ENCODE assay signal across 9 cellular contexts in the genomic region with DNA sequence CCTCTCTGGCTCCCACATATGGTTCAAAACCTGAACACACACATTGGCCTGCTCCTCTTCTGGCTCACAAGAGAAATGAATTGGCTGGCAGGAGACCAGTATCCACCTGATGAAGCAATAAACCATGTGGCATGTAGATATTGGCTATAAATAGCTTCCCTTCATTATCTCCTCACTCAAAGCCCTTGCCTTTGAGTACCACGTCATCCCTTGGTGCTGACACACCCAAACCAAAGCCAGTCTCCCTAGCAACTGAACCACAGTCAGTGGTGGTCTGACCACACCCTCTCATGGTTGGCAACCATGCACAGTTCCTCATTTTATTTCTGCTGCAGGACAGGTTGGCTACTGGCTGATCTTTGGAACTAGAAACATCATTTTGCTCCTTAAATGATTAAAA.
DNase-seq lines count a peak whose midpoint lies in the region; ATAC-seq and TF ChIP-seq lines count a peak whose summit lies in the region.
"Had no signal": no experiment of that assay in that cellular context is flagged by ENCODE, and none has a peak within 500 bp of the region (broad histone marks: within the 10 kb centered on the region; RNA-seq: fewer than 3 reads in every experiment).

No MANE protein-coding gene starts in this region.

- no peak overlapping the region for H3K4me3 Mint-ChIP-seq in activated CD8-positive, alpha-beta T cell treated with anti-CD3 and anti-CD28 coated beads for 36 hours

- CTCF ChIA-PET in activated CD8-positive, alpha-beta T cell treated with anti-CD3 and anti-CD28 coated beads for 36 hours (lab: Charles Lee) = no interaction called here

- intact Hi-C loops in activated CD8-positive, alpha-beta T cell treated with anti-CD3 and anti-CD28 coated beads for 36 hours (cut with micrococcal nuclease) = no loop called here

- peak overlapping the region; percentile 28 for H3K27ac ChIP-seq in HL-60 (replicated peaks)
- H3K27ac ChIP-seq: body of pancreas had no signal

- no peaks in the 10 kb centered on the region for H3K27me3 ChIP-seq in HL-60 (ENCODE audit: insufficient read depth, poor library complexity, severe bottlenecking)
- H3K27me3 ChIP-seq: body of pancreas had no signal

- peaks cover 2% of the 10 kb centered on the region for H3K27me3 Mint-ChIP-seq in activated CD8-positive, alpha-beta T cell treated with anti-CD3 and anti-CD28 coated beads for 36 hours

- H3K9me3 Mint-ChIP-seq in activated CD8-positive, alpha-beta T cell treated with anti-CD3 and anti-CD28 coated beads for 36 hours = peaks cover 3% of the 10 kb centered on the region

- no peaks in the 10 kb centered on the region for H3K4me1 Mint-ChIP-seq in activated CD8-positive, alpha-beta T cell treated with anti-CD3 and anti-CD28 coated beads for 36 hours (ENCODE audit: low read depth)

- ATAC-seq in GM19455 (IDR thresholded peaks at IDR 0.05; ENCODE audit: unreplicated experiment) (peak; percentile 88), HG02840 (IDR thresholded peaks at IDR 0.05; ENCODE audit: low FRiP score, unreplicated experiment) (no peak)
- peak; percentile 61 for ATAC-seq in activated CD8-positive, alpha-beta T cell treated with anti-CD3 and anti-CD28 coated beads for 36 hours
- ATAC-seq: body of pancreas had no signal

- H3K27ac Mint-ChIP-seq in activated CD8-positive, alpha-beta T cell treated with anti-CD3 and anti-CD28 coated beads for 36 hours = no peak overlapping the region

- H3K4me3 ChIP-seq in HL-60 (replicated peaks; ENCODE audit: insufficient read depth, low read length) = no peak overlapping the region
- H3K4me3 ChIP-seq: body of pancreas had no signal

- H3K36me3 Mint-ChIP-seq in activated CD8-positive, alpha-beta T cell treated with anti-CD3 and anti-CD28 coated beads for 36 hours (ENCODE audit: low read depth) = no peaks in the 10 kb centered on the region

- peak; percentile 5 for DNase-seq in COLO668 (lab: John Stamatoyannopoulos, UW; ENCODE audit: unreplicated experiment)
- peak; percentile 90 to 91 for DNase-seq in HL-60 (ENCODE audit: low read depth in 1 of 2, low spot score in 1 of 2)
- peak; percentile 41 for DNase-seq in activated CD8-positive, alpha-beta T cell treated with anti-CD3 and anti-CD28 coated beads for 36 hours
- peak; percentile 11 to 15 for DNase-seq in stimulated activated CD8-positive, alpha-beta memory T cell treated with anti-CD3 and anti-CD28 coated beads, Interleukin-15, amount 100 ng/mL, for 48 hours (ENCODE audit: low read depth in 2 of 2)
- no peak for DNase-seq in NCI-H1092 treated with DMSO at 0.1 percent for 48 hours (lab: John Stamatoyannopoulos, UW)
- no peak for DNase-seq in NCI-H146 (lab: John Stamatoyannopoulos, UW)

- POLR2A ChIA-PET in activated CD8-positive, alpha-beta T cell treated with anti-CD3 and anti-CD28 coated beads for 36 hours (lab: Charles Lee) = no interaction called here

- no peak for TF ChIP-seq CTCF in HL-60 (IDR thresholded peaks at IDR 0.05; ENCODE audit: insufficient read depth, low read length)
- no peak for TF ChIP-seq CTCF in activated CD8-positive, alpha-beta T cell treated with anti-CD3 and anti-CD28 coated beads for 36 hours (IDR thresholded peaks at IDR 0.05)

Comparison
In these comparisons a context has a peak if more than half of its experiments do, and no peak if none do; other contexts are left out.
1. DNase-seq: peak in COLO668 (single experiment), HL-60 (2 of 2), activated CD8-positive, alpha-beta T cell treated with anti-CD3 and anti-CD28 coated beads for 36 hours (single experiment) and stimulated activated CD8-positive, alpha-beta memory T cell treated with anti-CD3 and anti-CD28 coated beads, Interleukin-15, amount 100 ng/mL, for 48 hours (2 of 2); none in NCI-H1092 treated with DMSO at 0.1 percent for 48 hours (single experiment) and NCI-H146 (single experiment).